Comparison of ENCODE assay signal across 20 cellular contexts in the genomic region with DNA sequence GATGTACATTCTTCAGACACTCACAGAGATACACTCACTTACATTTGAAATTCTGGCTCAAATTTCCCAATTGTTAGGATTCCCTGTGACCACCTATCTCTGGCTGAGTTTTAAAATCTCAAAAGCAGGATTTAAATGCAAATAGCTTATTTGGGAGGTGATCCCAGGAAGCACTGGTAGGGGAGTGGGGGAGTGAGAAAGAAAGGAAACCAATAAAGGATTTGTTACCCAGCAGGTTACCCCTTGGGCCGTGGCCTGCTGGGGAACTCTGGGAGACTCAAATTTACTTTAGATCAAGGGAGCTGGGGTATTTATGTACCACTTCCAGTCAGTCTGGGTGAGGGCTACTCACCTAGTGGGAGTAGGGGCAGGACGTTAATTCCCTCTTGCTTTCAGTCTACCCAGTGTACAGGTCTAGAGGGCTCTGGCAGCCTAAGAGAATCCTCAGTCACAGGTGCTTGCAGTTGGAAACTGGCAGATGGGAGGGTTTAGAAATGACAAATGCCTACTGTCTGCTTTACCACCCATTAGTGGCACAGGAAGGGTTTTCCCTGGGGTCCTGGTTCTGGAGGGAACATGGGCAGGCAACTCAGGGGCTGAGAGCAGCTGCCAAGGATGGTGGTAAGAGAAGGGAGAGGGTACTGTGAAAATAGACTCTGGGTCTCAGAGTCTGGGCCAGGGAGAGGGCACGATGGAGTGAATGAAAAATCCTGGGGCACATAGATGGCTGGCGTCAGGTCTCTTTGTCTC.
A peak's percentile ranks its signal among the peaks of the same experiment; 100 is the strongest.
DNase-seq lines count a peak whose midpoint lies in the region; ATAC-seq and TF ChIP-seq lines count a peak whose summit lies in the region.
"Had no signal": no experiment of that assay in that cellular context is flagged by ENCODE, and none has a peak within 500 bp of the region (broad histone marks: within the 10 kb centered on the region; RNA-seq: fewer than 3 reads in every experiment).

No MANE protein-coding gene starts in this region.

- no peak for TF ChIP-seq EP300 in transverse colon (IDR thresholded peaks at IDR 0.05; ENCODE audit: low read depth)

- H3K9me3 ChIP-seq in muscle layer of duodenum (ENCODE audit: control insufficient read depth in 1 of 2, low read length in 2 of 2) (no peaks in the 10 kb centered on the region), transverse colon (no peaks in the 10 kb centered on the region), gastrocnemius medialis (no peaks in the 10 kb centered on the region)
- H3K9me3 ChIP-seq: adrenal gland, heart right ventricle, pancreas had no signal

- peak; percentile 53 for DNase-seq in NCI-H1694 treated with DMSO at 0.1 percent for 48 hours (lab: John Stamatoyannopoulos, UW)
- no peak for DNase-seq in chondrocyte (ENCODE audit: low spot score)
- DNase-seq in transverse colon: no peak
- DNase-seq in DMS153 treated with DMSO at 0.1 percent for 48 hours (lab: John Stamatoyannopoulos, UW; ENCODE audit: unreplicated experiment): no peak
- no peak for DNase-seq in gastrocnemius medialis
- DNase-seq in activated CD4-positive, alpha-beta T cell treated with anti-CD3 and anti-CD28 coated beads for 48 hours: no peak
- DNase-seq: activated CD4-positive, alpha-beta T cell treated with anti-CD3 and anti-CD28 coated beads for 1 hour; activated effector memory CD4-positive, alpha-beta T cell treated with anti-CD3 and anti-CD28 coated beads, Interleukin-2, amount 50 U/mL, for 16 hours; effector memory CD4-positive, alpha-beta T cell; GDM1; heart right ventricle; Kasumi-1; NCI-H1105; NK-92 treated with Interleukin-12 subunit alpha and Interleukin-12 subunit beta, amount 100 ng/mL, for 24 hours; pancreas; stimulated activated CD4-positive, alpha-beta T cell treated with anti-CD3 and anti-CD28 coated beads, Interleukin-2, amount 100 ng/mL, for 24 hours; stimulated activated naive CD8-positive, alpha-beta T cell treated with anti-CD3 and anti-CD28 coated beads, Interleukin-15, amount 100 ng/mL, for 72 hours had no signal

- peaks cover 65% of the 10 kb centered on the region for H3K4me1 Mint-ChIP-seq in chondrocyte (ENCODE audit: low read depth)
- H3K4me1 Mint-ChIP-seq: stimulated activated naive CD8-positive, alpha-beta T cell treated with anti-CD3 and anti-CD28 coated beads, Interleukin-15, amount 100 ng/mL, for 72 hours had no signal

- no peak overlapping the region for H3K4me3 Mint-ChIP-seq in chondrocyte (ENCODE audit: unreplicated experiment)
- H3K4me3 Mint-ChIP-seq: central memory CD8-positive, alpha-beta T cell; stimulated activated naive CD8-positive, alpha-beta T cell treated with anti-CD3 and anti-CD28 coated beads, Interleukin-15, amount 100 ng/mL, for 72 hours had no signal

- TF ChIP-seq CTCF in chondrocyte (IDR thresholded peaks at IDR 0.05) (no peak), transverse colon (IDR thresholded peaks at IDR 0.05) (no peak), gastrocnemius medialis (IDR thresholded peaks at IDR 0.05 in 4 of 5, conservative IDR thresholded peaks at IDR 0.05 in 1 of 5) (no peak)

- H3K27me3 Mint-ChIP-seq in chondrocyte (ENCODE audit: low read depth): no peaks in the 10 kb centered on the region
- H3K27me3 Mint-ChIP-seq: central memory CD8-positive, alpha-beta T cell; stimulated activated naive CD8-positive, alpha-beta T cell treated with anti-CD3 and anti-CD28 coated beads, Interleukin-15, amount 100 ng/mL, for 72 hours had no signal

- intact Hi-C loops in transverse colon (cut with DNase I; ENCODE audit: low total_unique reads): no loop called here
- intact Hi-C loops in gastrocnemius medialis (cut with DNase I; ENCODE audit: low total_unique reads): no loop called here

- in situ Hi-C loops in transverse colon (cut with MboI; ENCODE audit: low pct_ligation_motif_present in 1 of 4, low pct_unique_long_range_greater_than_20kb in 1 of 4, low sequenced_read_pairs in 3 of 4): no loop called here
- in situ Hi-C loops in gastrocnemius medialis (cut with MboI; ENCODE audit: low sequenced_read_pairs in 4 of 4): no loop called here

- H3K36me3 ChIP-seq in muscle layer of duodenum (ENCODE audit: control insufficient read depth in 1 of 2, insufficient read depth in 2 of 2, low read length in 2 of 2) (peaks cover 0 to 3% of the 10 kb centered on the region in 2 donors), transverse colon (no peaks in the 10 kb centered on the region), gastrocnemius medialis (no peaks in the 10 kb centered on the region)
- H3K36me3 ChIP-seq: pancreas had no signal

- 86 to 91% methylated on average over 3 to 4 of the region's 4 CpGs for whole genome bisulfite sequencing in transverse colon (ENCODE audit: low coverage in 1 of 2), 2 donors

- H3K36me3 Mint-ChIP-seq in chondrocyte (ENCODE audit: low read depth): peaks cover 1% of the 10 kb centered on the region

- H3K4me1 ChIP-seq in muscle layer of duodenum (ENCODE audit: control insufficient read depth in 1 of 2, insufficient read depth in 2 of 2, low read length in 2 of 2) (peaks cover 39 to 72% of the 10 kb centered on the region in 2 donors), transverse colon (peaks cover 31 to 79% (median 37%) of the 10 kb centered on the region in 4 donors), gastrocnemius medialis (peaks cover 48 to 72% of the 10 kb centered on the region in 2 donors)

- no peak for ATAC-seq in gastrocnemius medialis
- ATAC-seq: heart right ventricle; pancreas; stimulated activated naive CD8-positive, alpha-beta T cell treated with anti-CD3 and anti-CD28 coated beads, Interleukin-15, amount 100 ng/mL, for 72 hours had no signal

- H3K9me3 Mint-ChIP-seq in chondrocyte (ENCODE audit: low read depth): no peaks in the 10 kb centered on the region
- H3K9me3 Mint-ChIP-seq: central memory CD8-positive, alpha-beta T cell; stimulated activated naive CD8-positive, alpha-beta T cell treated with anti-CD3 and anti-CD28 coated beads, Interleukin-15, amount 100 ng/mL, for 72 hours had no signal

- no peak overlapping the region for H3K4me3 ChIP-seq in muscle layer of duodenum (ENCODE audit: low read depth in 1 of 2, low read length in 2 of 2)
- no peak overlapping the region for H3K4me3 ChIP-seq in transverse colon
- H3K4me3 ChIP-seq in gastrocnemius medialis: no peak overlapping the region
- H3K4me3 ChIP-seq: adrenal gland, heart right ventricle, pancreas had no signal

- H3K27me3 ChIP-seq in muscle layer of duodenum (ENCODE audit: low read depth, low read length) (no peaks in the 10 kb centered on the region), transverse colon (no peaks in the 10 kb centered on the region), gastrocnemius medialis (no peaks in the 10 kb centered on the region)
- H3K27me3 ChIP-seq: adrenal gland, heart right ventricle, pancreas had no signal

- peak overlapping the region; percentile 78 for H3K27ac Mint-ChIP-seq in chondrocyte (ENCODE audit: unreplicated experiment)
- H3K27ac Mint-ChIP-seq: stimulated activated naive CD8-positive, alpha-beta T cell treated with anti-CD3 and anti-CD28 coated beads, Interleukin-15, amount 100 ng/mL, for 72 hours had no signal

- TF ChIP-seq POLR2A in transverse colon (IDR thresholded peaks at IDR 0.05) (no peak), gastrocnemius medialis (IDR thresholded peaks at IDR 0.05) (no peak)

- peak overlapping the region; percentile 6 for H3K27ac ChIP-seq in muscle layer of duodenum (ENCODE audit: low read length)
- peak overlapping the region in 3 of 4 donors; percentile 19 to 84 (median 20) for H3K27ac ChIP-seq in transverse colon
- no peak overlapping the region for H3K27ac ChIP-seq in gastrocnemius medialis
- H3K27ac ChIP-seq: adrenal gland, pancreas had no signal

Comparison
In these comparisons a context has a peak if more than half of its experiments do, and no peak if none do; other contexts are left out.
1. H3K27ac ChIP-seq: peak in muscle layer of duodenum (single experiment) and transverse colon (3 of 4); none in gastrocnemius medialis (0 of 4).